In the genomic region with DNA sequence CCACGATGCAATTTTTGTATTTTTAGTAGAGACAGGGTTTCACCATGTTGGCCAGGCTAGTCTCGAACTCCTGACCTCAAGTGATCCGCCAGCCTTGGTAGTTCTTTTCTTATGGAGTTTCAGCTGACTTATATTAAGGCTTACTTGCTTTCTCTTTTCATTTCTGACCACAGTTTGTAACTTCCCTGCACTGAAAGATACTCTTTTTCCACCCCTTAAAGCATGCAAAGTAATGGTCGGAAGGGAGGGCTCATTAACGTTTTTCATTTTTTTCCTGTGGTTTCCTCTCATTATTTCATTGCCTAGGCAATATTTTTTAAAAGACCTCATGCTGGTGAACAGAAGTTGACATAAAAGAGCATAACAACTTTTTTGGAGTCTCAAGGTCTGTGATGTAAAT, we compare ENCODE assay signal across 1 cellular context.
TF ChIP-seq lines count a peak whose summit lies in the region.

No MANE protein-coding gene starts in this region.

TF ChIP-seq in GM12878, 131 proteins besides CTCF, POLR2A, EP300 and RAD21 (continued from another document):
- TF ChIP-seq, protein P1, sequence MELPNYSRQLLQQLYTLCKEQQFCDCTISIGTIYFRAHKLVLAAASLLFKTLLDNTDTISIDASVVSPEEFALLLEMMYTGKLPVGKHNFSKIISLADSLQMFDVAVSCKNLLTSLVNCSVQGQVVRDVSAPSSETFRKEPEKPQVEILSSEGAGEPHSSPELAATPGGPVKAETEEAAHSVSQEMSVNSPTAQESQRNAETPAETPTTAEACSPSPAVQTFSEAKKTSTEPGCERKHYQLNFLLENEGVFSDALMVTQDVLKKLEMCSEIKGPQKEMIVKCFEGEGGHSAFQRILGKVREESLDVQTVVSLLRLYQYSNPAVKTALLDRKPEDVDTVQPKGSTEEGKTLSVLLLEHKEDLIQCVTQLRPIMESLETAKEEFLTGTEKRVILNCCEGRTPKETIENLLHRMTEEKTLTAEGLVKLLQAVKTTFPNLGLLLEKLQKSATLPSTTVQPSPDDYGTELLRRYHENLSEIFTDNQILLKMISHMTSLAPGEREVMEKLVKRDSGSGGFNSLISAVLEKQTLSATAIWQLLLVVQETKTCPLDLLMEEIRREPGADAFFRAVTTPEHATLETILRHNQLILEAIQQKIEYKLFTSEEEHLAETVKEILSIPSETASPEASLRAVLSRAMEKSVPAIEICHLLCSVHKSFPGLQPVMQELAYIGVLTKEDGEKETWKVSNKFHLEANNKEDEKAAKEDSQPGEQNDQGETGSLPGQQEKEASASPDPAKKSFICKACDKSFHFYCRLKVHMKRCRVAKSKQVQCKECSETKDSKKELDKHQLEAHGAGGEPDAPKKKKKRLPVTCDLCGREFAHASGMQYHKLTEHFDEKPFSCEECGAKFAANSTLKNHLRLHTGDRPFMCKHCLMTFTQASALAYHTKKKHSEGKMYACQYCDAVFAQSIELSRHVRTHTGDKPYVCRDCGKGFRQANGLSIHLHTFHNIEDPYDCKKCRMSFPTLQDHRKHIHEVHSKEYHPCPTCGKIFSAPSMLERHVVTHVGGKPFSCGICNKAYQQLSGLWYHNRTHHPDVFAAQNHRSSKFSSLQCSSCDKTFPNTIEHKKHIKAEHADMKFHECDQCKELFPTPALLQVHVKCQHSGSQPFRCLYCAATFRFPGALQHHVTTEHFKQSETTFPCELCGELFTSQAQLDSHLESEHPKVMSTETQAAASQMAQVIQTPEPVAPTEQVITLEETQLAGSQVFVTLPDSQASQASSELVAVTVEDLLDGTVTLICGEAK (IDR thresholded peaks at IDR 0.05; ENCODE audit: borderline replicate concordance): no peak
